ENCODE assay signal across 24 cellular contexts in genomic region chr17:6041261-6041660, GRCh38. TPM values are rescaled to one million over a fixed set of nuclear protein-coding genes. Genes with fewer than 3 reads are reported as not detected.
DNase-seq lines count a peak whose midpoint lies in the region; ATAC-seq lines count a peak whose summit lies in the region.
"Had no signal": no experiment of that assay in that cellular context is flagged by ENCODE, and none has a peak within 500 bp of the region (broad histone marks: within the 10 kb centered on the region; RNA-seq: fewer than 3 reads in every experiment).

No MANE protein-coding gene starts in this region.

- no peaks in the 10 kb centered on the region for H3K4me1 Mint-ChIP-seq in activated CD8-positive, alpha-beta memory T cell treated with anti-CD3 and anti-CD28 coated beads, Interleukin-2, amount 10 ng/mL, durations not matched to agents 7 days and 5 days

- H3K27ac Mint-ChIP-seq in activated CD8-positive, alpha-beta memory T cell treated with anti-CD3 and anti-CD28 coated beads, Interleukin-2, amount 10 ng/mL, durations not matched to agents 7 days and 5 days = no peak overlapping the region
- H3K27ac Mint-ChIP-seq: GM23338, HFFc6 had no signal

- DNase-seq in DMS 273 (lab: John Stamatoyannopoulos, UW; ENCODE audit: unreplicated experiment) (peak; percentile 94), NCI-H146 (lab: John Stamatoyannopoulos, UW) (peak; percentile 78), NCI-H524 (lab: John Stamatoyannopoulos, UW) (peak; percentile 81 to 92), cerebellar cortex (ENCODE audit: low spot score) (peak; percentile 93), left ventricle myocardium superior (no peak)
- DNase-seq in activated CD4-positive, alpha-beta T cell treated with anti-CD3 and anti-CD28 coated beads for 4 hours = no peak
- DNase-seq in activated CD8-positive, alpha-beta memory T cell treated with anti-CD3 and anti-CD28 coated beads, Interleukin-2, amount 10 ng/mL, durations not matched to agents 7 days and 5 days = no peak
- DNase-seq: 8988T, ACHN, Calu3, H9, HFFc6, KBM-7, NCI-H1105 treated with DMSO at 0.1 percent for 48 hours, NCI-H187 treated with DMSO at 0.1 percent for 48 hours, NCI-H446 treated with DMSO at 0.1 percent for 48 hours, NCI-H774, SHP77 treated with DMSO at 0.1 percent for 48 hours had no signal

- H3K36me3 Mint-ChIP-seq in activated CD8-positive, alpha-beta memory T cell treated with anti-CD3 and anti-CD28 coated beads, Interleukin-2, amount 10 ng/mL, durations not matched to agents 7 days and 5 days = no peaks in the 10 kb centered on the region

- H3K4me3 Mint-ChIP-seq in activated CD8-positive, alpha-beta memory T cell treated with anti-CD3 and anti-CD28 coated beads, Interleukin-2, amount 10 ng/mL, durations not matched to agents 7 days and 5 days = no peak overlapping the region
- H3K4me3 Mint-ChIP-seq: GM23338, H9, HFFc6 had no signal

- intact Hi-C loops in left ventricle myocardium superior (cut with micrococcal nuclease) = no loop called here

- ATAC-seq in left ventricle myocardium superior = no peak
- ATAC-seq in activated CD8-positive, alpha-beta memory T cell treated with anti-CD3 and anti-CD28 coated beads, Interleukin-2, amount 10 ng/mL, durations not matched to agents 7 days and 5 days = no peak
- no peak for ATAC-seq in GM21723 (IDR thresholded peaks at IDR 0.05; ENCODE audit: unreplicated experiment)
- ATAC-seq: GM23338, Panc1 had no signal

- CTCF ChIA-PET in activated CD8-positive, alpha-beta memory T cell treated with anti-CD3 and anti-CD28 coated beads, Interleukin-2, amount 10 ng/mL, durations not matched to agents 7 days and 5 days (lab: Charles Lee) = no interaction called here

- peaks cover 2% of the 10 kb centered on the region for H3K27me3 Mint-ChIP-seq in activated CD8-positive, alpha-beta memory T cell treated with anti-CD3 and anti-CD28 coated beads, Interleukin-2, amount 10 ng/mL, durations not matched to agents 7 days and 5 days

- H3K9me3 Mint-ChIP-seq in activated CD8-positive, alpha-beta memory T cell treated with anti-CD3 and anti-CD28 coated beads, Interleukin-2, amount 10 ng/mL, durations not matched to agents 7 days and 5 days (ENCODE audit: low read depth) = no peaks in the 10 kb centered on the region

RNA-seq across cellular contexts. Expression of gene WSCD1, which starts 28.9 kb away (rescaled TPM):
- total RNA-seq in left ventricle myocardium superior = 11.6 TPM
- total RNA-seq in activated CD8-positive, alpha-beta memory T cell treated with anti-CD3 and anti-CD28 coated beads, Interleukin-2, amount 10 ng/mL, durations not matched to agents 7 days and 5 days = under 1 TPM in 1 of 2 experiments, not detected in 1; 0.23 TPM
- total RNA-seq: HFFc6; MCF 10A; OCI-LY7; T-helper 1 cell treated with Interleukin-12 subunit alpha and Interleukin-12 subunit beta and Interleukin-4 antibody, amounts not matched to agents 30 ng/mL and 1 ng/mL, for 36 hours had no signal

Comparison
In these comparisons a context has a peak if more than half of its experiments do, and no peak if none do; other contexts are left out.
1. DNase-seq: peak in DMS 273 (single experiment), NCI-H146 (single experiment), NCI-H524 (2 of 2) and cerebellar cortex (single experiment); none in activated CD4-positive, alpha-beta T cell treated with anti-CD3 and anti-CD28 coated beads for 4 hours (0 of 2), left ventricle myocardium superior (single experiment) and activated CD8-positive, alpha-beta memory T cell treated with anti-CD3 and anti-CD28 coated beads, Interleukin-2, amount 10 ng/mL, durations not matched to agents 7 days and 5 days (single experiment).
2. RNA of gene WSCD1, which starts 28.9 kb away (total RNA-seq): 11.6 TPM in left ventricle myocardium superior (single experiment); 0.23 TPM in activated CD8-positive, alpha-beta memory T cell treated with anti-CD3 and anti-CD28 coated beads, Interleukin-2, amount 10 ng/mL, durations not matched to agents 7 days and 5 days; every median in the first group is over 10 times any median in the second.